8 cellular contexts compared by ENCODE assay signal in the genomic region with DNA sequence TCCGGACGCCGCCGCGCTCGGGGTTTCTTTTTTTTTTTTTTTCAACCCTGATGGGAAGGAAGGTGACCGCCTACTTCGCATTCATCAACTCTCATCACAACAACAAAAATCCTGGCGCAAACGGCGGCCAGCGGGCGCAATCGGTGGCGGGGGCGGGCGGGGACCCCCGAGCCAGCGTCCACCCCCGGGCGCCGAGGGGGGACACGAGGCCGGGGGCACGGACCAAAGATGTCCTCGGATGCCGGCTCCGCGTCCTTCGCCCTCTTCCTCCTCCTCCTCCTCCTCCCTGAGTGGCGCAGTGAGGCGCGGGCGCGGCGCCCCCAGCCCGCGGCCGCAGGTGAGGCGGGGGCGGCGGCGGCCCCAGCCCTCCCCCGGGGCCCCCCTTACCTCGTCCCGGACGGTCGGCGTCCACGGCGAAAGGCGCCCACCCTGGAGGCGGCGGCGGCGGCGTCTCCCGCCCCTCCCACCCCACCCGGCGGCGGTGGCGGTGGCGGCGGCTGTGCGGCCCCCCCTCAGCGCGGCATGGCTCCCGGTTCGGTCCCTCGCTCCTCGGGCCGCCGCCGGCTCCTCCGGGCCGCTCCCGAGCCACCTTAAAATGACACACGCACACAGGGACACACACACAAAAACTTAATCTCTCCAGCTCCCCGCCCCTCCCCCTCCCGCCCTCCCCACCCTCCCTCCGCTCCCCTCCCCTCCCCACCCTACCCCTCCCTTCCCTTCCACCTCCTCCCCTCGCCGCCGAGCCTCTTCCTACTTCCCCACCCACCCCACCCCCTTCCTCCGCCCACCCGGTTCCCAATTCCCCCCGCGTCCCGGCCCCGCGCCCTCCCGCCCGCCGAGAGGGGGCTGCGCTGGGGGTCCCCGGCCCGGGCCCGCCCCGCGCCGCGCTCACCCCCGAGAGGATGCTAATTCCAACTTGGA. TPM values are rescaled to one million over a fixed set of nuclear protein-coding genes. Genes with fewer than 3 reads are reported as not detected.
DNase-seq lines count a peak whose midpoint lies in the region; ATAC-seq and TF ChIP-seq lines count a peak whose summit lies in the region.

A gene (minus strand): TSS at position 632 of the 924 bp plus-strand sequence.

- peaks cover 39% of the 10 kb centered on the region for H3K4me1 ChIP-seq in neural progenitor cell

- no peak for TF ChIP-seq CTCF in glutamatergic neuron (IDR thresholded peaks at IDR 0.05; ENCODE audit: partially characterized antibody, unreplicated experiment)
- TF ChIP-seq CTCF in neural progenitor cell (IDR thresholded peaks at IDR 0.05), result no peak

- ATAC-seq in GM21723 (IDR thresholded peaks at IDR 0.05; ENCODE audit: unreplicated experiment) (no peak), HG02571 (IDR thresholded peaks at IDR 0.05; ENCODE audit: unreplicated experiment) (no peak), HG03432 (IDR thresholded peaks at IDR 0.05; ENCODE audit: unreplicated experiment) (no peak)

- peak within 1 kb of the TSS; percentile 99 for H3K27ac ChIP-seq in neural progenitor cell

- H3K9ac ChIP-seq in neural progenitor cell, result peak within 1 kb of the TSS; percentile 85

- H3K27me3 ChIP-seq in neural progenitor cell, result no peaks in the 10 kb centered on the region

- H2AFZ ChIP-seq in neural progenitor cell (replicated peaks), result no peak within 1 kb of the TSS

- peaks cover 37% of the 10 kb centered on the region for H4K20me1 ChIP-seq in neural progenitor cell (ENCODE audit: low read depth)

- DNase-seq in EH (ENCODE audit: low read depth), result peak; percentile 74
- DNase-seq in LoVo (ENCODE audit: low spot score), result peak; percentile 65
- DNase-seq in activated T-helper 2 cell treated with anti-CD3 and anti-CD28 coated beads, Interferon-gamma antibody, Interleukin-2, Interleukin-4, amounts not matched to agents 10 μg/mL and 5 μg/mL and 100 μg/mL, durations not matched to agents 14 hours and 24 hours and 36 hours (ENCODE audit: low spot score), result no peak
- DNase-seq in glutamatergic neuron, result peak; percentile 72
- peak; percentile 85 for DNase-seq in neural progenitor cell (ENCODE audit: low spot score)

- peaks cover 55% of the 10 kb centered on the region for H3K27me3 Mint-ChIP-seq in activated T-helper 2 cell treated with anti-CD3 and anti-CD28 coated beads, Interferon-gamma antibody, Interleukin-2, Interleukin-4, amounts not matched to agents 10 μg/mL and 5 μg/mL and 100 μg/mL, durations not matched to agents 14 hours and 24 hours and 36 hours (ENCODE audit: low read depth)
- peaks cover 15% of the 10 kb centered on the region for H3K27me3 Mint-ChIP-seq in glutamatergic neuron (ENCODE audit: unreplicated experiment)
- peaks cover 4% of the 10 kb centered on the region for H3K27me3 Mint-ChIP-seq in neural progenitor cell (ENCODE audit: insufficient read depth, low read depth)

- H3K4me1 Mint-ChIP-seq in activated T-helper 2 cell treated with anti-CD3 and anti-CD28 coated beads, Interferon-gamma antibody, Interleukin-2, Interleukin-4, amounts not matched to agents 10 μg/mL and 5 μg/mL and 100 μg/mL, durations not matched to agents 14 hours and 24 hours and 36 hours (ENCODE audit: low read depth), result peaks cover 3% of the 10 kb centered on the region
- H3K4me1 Mint-ChIP-seq in glutamatergic neuron (ENCODE audit: low read depth, unreplicated experiment) (peaks cover 28% of the 10 kb centered on the region), neural progenitor cell (peaks cover 39% of the 10 kb centered on the region)

- H3K27ac Mint-ChIP-seq in activated T-helper 2 cell treated with anti-CD3 and anti-CD28 coated beads, Interferon-gamma antibody, Interleukin-2, Interleukin-4, amounts not matched to agents 10 μg/mL and 5 μg/mL and 100 μg/mL, durations not matched to agents 14 hours and 24 hours and 36 hours, result no peak within 1 kb of the TSS
- H3K27ac Mint-ChIP-seq in glutamatergic neuron (ENCODE audit: unreplicated experiment) (peak within 1 kb of the TSS; percentile 86), neural progenitor cell (no peak within 1 kb of the TSS)

- no peaks in the 10 kb centered on the region for H3K9me3 Mint-ChIP-seq in activated T-helper 2 cell treated with anti-CD3 and anti-CD28 coated beads, Interferon-gamma antibody, Interleukin-2, Interleukin-4, amounts not matched to agents 10 μg/mL and 5 μg/mL and 100 μg/mL, durations not matched to agents 14 hours and 24 hours and 36 hours
- H3K9me3 Mint-ChIP-seq in glutamatergic neuron (ENCODE audit: unreplicated experiment) (peaks cover 12% of the 10 kb centered on the region), neural progenitor cell (no peaks in the 10 kb centered on the region)

- no peaks in the 10 kb centered on the region for H3K9me3 ChIP-seq in neural progenitor cell (ENCODE audit: low read depth)

- H3K4me2 ChIP-seq in neural progenitor cell, result peak within 1 kb of the TSS; percentile 86

- H3K79me2 ChIP-seq in neural progenitor cell (ENCODE audit: low read depth), result peaks cover 47% of the 10 kb centered on the region

- H3K4me3 Mint-ChIP-seq in activated T-helper 2 cell treated with anti-CD3 and anti-CD28 coated beads, Interferon-gamma antibody, Interleukin-2, Interleukin-4, amounts not matched to agents 10 μg/mL and 5 μg/mL and 100 μg/mL, durations not matched to agents 14 hours and 24 hours and 36 hours (ENCODE audit: low read depth), result peak within 1 kb of the TSS; percentile 33
- H3K4me3 Mint-ChIP-seq in glutamatergic neuron (ENCODE audit: unreplicated experiment) (peak within 1 kb of the TSS; percentile 80), neural progenitor cell (peak within 1 kb of the TSS; percentile 90)

- no peaks in the 10 kb centered on the region for H3K36me3 ChIP-seq in neural progenitor cell

- intact Hi-C loops in activated T-helper 2 cell treated with anti-CD3 and anti-CD28 coated beads, Interferon-gamma antibody, Interleukin-2, Interleukin-4, amounts not matched to agents 10 μg/mL and 5 μg/mL and 100 μg/mL, durations not matched to agents 14 hours and 24 hours and 36 hours (cut with micrococcal nuclease), result no loop called here

- peaks cover 54% of the 10 kb centered on the region for H3F3A ChIP-seq in neural progenitor cell (ENCODE audit: low read depth)

- peak within 1 kb of the TSS; percentile 93 for H3K4me3 ChIP-seq in neural progenitor cell

- no peaks in the 10 kb centered on the region for H3K36me3 Mint-ChIP-seq in activated T-helper 2 cell treated with anti-CD3 and anti-CD28 coated beads, Interferon-gamma antibody, Interleukin-2, Interleukin-4, amounts not matched to agents 10 μg/mL and 5 μg/mL and 100 μg/mL, durations not matched to agents 14 hours and 24 hours and 36 hours (ENCODE audit: low read depth)
- no peaks in the 10 kb centered on the region for H3K36me3 Mint-ChIP-seq in glutamatergic neuron (ENCODE audit: unreplicated experiment)
- H3K36me3 Mint-ChIP-seq in neural progenitor cell, result no peaks in the 10 kb centered on the region

RNA-seq across cellular contexts. Expression of the gene that starts here (rescaled TPM):
- 0.41 and 0.48 TPM in 2 replicates for total RNA-seq in activated T-helper 2 cell treated with anti-CD3 and anti-CD28 coated beads, Interferon-gamma antibody, Interleukin-2, Interleukin-4, amounts not matched to agents 10 μg/mL and 5 μg/mL and 100 μg/mL, durations not matched to agents 14 hours and 24 hours and 36 hours
- total RNA-seq in glutamatergic neuron (ENCODE audit: unreplicated experiment) (174 TPM), neural progenitor cell (ENCODE audit: low replicate concordance) (55.2 and 97.6 TPM in 2 replicates)

Comparison
In these comparisons a context has a peak if more than half of its experiments do, and no peak if none do; other contexts are left out.
1. RNA of the gene that starts here (total RNA-seq): 174 TPM in glutamatergic neuron (single experiment) and 55.2 to 97.6 TPM in neural progenitor cell; 0.41 to 0.48 TPM in activated T-helper 2 cell treated with anti-CD3 and anti-CD28 coated beads, Interferon-gamma antibody, Interleukin-2, Interleukin-4, amounts not matched to agents 10 μg/mL and 5 μg/mL and 100 μg/mL, durations not matched to agents 14 hours and 24 hours and 36 hours; every median in the first group is over 10 times any median in the second.
2. H3K4me3 Mint-ChIP-seq: peak in every context shown above with its lines; median percentile 90 in neural progenitor cell; 80 in glutamatergic neuron; 33 in activated T-helper 2 cell treated with anti-CD3 and anti-CD28 coated beads, Interferon-gamma antibody, Interleukin-2, Interleukin-4, amounts not matched to agents 10 μg/mL and 5 μg/mL and 100 μg/mL, durations not matched to agents 14 hours and 24 hours and 36 hours.